ENCODE assay signal across 13 cellular contexts in the genomic region with DNA sequence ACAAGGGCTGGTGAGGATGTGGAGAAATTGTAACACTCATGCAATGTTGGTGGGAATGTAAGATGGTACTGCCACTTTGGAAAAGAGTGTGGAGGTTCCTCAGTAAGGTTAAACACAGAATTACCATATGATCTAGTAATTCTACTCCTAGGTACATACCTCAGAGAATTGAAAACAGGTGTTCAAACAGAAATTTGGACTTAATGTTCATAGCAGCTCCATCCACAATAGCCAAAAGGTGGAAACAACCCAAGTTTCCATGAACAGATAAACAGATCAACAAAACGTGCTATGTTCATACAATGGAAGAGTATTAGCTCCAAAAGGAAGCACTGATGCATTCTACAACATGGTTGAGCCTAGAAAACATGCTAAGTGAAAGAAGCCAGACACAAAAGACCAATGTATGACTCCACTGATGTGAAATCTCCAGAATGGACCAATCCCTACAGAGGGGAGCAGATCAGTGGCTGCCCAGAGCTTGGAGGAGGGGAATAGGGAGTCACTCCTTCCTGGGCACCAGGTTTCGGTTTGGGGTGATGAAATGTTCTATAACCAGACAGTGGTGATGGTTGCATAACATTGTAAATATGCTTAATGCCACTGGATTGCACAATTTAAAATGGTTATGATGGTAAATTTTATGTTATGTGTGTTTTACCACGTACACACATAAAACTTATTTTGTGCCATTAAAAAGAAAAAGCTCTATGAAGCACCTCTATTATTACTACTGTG. TPM values are rescaled to one million over a fixed set of nuclear protein-coding genes. Genes with fewer than 3 reads are reported as not detected.
A peak's percentile ranks its signal among the peaks of the same experiment; 100 is the strongest.
DNase-seq lines count a peak whose midpoint lies in the region; ATAC-seq, FAIRE-seq and TF ChIP-seq lines count a peak whose summit lies in the region.
"Had no signal": no experiment of that assay in that cellular context is flagged by ENCODE, and none has a peak within 500 bp of the region (broad histone marks: within the 10 kb centered on the region; RNA-seq: fewer than 3 reads in every experiment).

No MANE protein-coding gene starts in this region.

- CTCF ChIA-PET in PC-3 (lab: Charles Lee): no interaction called here

- intact Hi-C loops in sigmoid colon (cut with DNase I) (no loop called here), PC-3 (cut with micrococcal nuclease) (no loop called here)

- no peak overlapping the region for H3K4me3 ChIP-seq in epithelial cell of esophagus (ENCODE audit: low read length)
- H3K4me3 ChIP-seq in sigmoid colon: no peak overlapping the region
- H3K4me3 ChIP-seq in PC-3 (ENCODE audit: low read length): no peak overlapping the region

- H4K20me1 ChIP-seq in PC-3 (ENCODE audit: low read length): no peaks in the 10 kb centered on the region

- H3K4me1 ChIP-seq in sigmoid colon: peaks cover 0 to 2% (median under 1%) of the 10 kb centered on the region in 4 donors
- H3K4me1 ChIP-seq in PC-3 (ENCODE audit: insufficient read depth, low read length): no peaks in the 10 kb centered on the region

- H3K9me3 ChIP-seq in sigmoid colon (peaks cover 0 to 2% (median 2%) of the 10 kb centered on the region in 4 donors), PC-3 (ENCODE audit: low read length) (0 out of 2 replicates have a peak, but pooled peaks cover 5% of the 10 kb centered on the region)

- H3K9ac ChIP-seq in PC-3 (ENCODE audit: low read length): no peak overlapping the region

- H3K9me2 ChIP-seq in PC-3 (replicated peaks; ENCODE audit: low read length): no peaks in the 10 kb centered on the region

- no peak overlapping the region for H3K4me2 ChIP-seq in PC-3 (ENCODE audit: low read length)

- H3K27me3 ChIP-seq in sigmoid colon: peaks cover 4 to 26% (median 5%) of the 10 kb centered on the region in 3 donors
- H3K27me3 ChIP-seq in PC-3 (ENCODE audit: low read length): peaks cover 19% of the 10 kb centered on the region

- POLR2A ChIA-PET in PC-3 (lab: Charles Lee; ENCODE audit: unreplicated experiment): no interaction called here

- ATAC-seq in PC-3: no peak

- no TSS peak for BruUV-seq in PC-3 (replicated peaks; lab: Mats Ljungman, UMichigan)

- TF ChIP-seq POLR2A in sigmoid colon (IDR thresholded peaks at IDR 0.05): no peak
- TF ChIP-seq POLR2A in H54 (IDR thresholded peaks at IDR 0.05; ENCODE audit: low read depth, low read length): no peak

- TF ChIP-seq CTCF in epithelial cell of esophagus (IDR thresholded peaks at IDR 0.05; ENCODE audit: insufficient read depth, low read depth, low read length, missing control alignments) (no peak), sigmoid colon (IDR thresholded peaks at IDR 0.05) (no peak), PC-3 (conservative IDR thresholded peaks at IDR 0.05; ENCODE audit: low read depth, low read length) (no peak)

- FAIRE-seq in H54 (lab: Jason Lieb, UNC): no peak

- WGBS in sigmoid colon, 2 donors: 24 to 65% methylated on average over 3 of the region's 3 CpGs

- no peak overlapping the region for H3K27ac ChIP-seq in sigmoid colon
- H3K27ac ChIP-seq in PC-3 (ENCODE audit: low read length): no peak overlapping the region
- H3K27ac ChIP-seq: 22Rv1 had no signal

- DNase-seq in DMS53 (lab: John Stamatoyannopoulos, UW): peak; percentile 51
- no peak for DNase-seq in DMS53 treated with DMSO at 0.1 percent for 48 hours (lab: John Stamatoyannopoulos, UW; ENCODE audit: unreplicated experiment)
- peak; percentile 70 for DNase-seq in NCI-H774 (lab: John Stamatoyannopoulos, UW)
- peak; percentile 94 for DNase-seq in epithelial cell of esophagus (ENCODE audit: low read depth)
- peak; percentile 59 for DNase-seq in sigmoid colon
- no peak for DNase-seq in PC-3
- DNase-seq in H54 (ENCODE audit: insufficient read length, low spot score): no peak
- no peak for DNase-seq in dermis blood vessel endothelial cell
- DNase-seq: amniotic stem cell, substantia nigra had no signal

- no peaks in the 10 kb centered on the region for H3K79me2 ChIP-seq in PC-3 (ENCODE audit: low read length)

- H3K36me3 ChIP-seq in sigmoid colon (no peaks in the 10 kb centered on the region), PC-3 (ENCODE audit: low read depth, low read length) (no peaks in the 10 kb centered on the region)

- TF ChIP-seq EP300 in sigmoid colon (IDR thresholded peaks at IDR 0.05): no peak

- H2AFZ ChIP-seq in PC-3 (ENCODE audit: low read length): no peak overlapping the region

- H3F3A ChIP-seq in PC-3 (ENCODE audit: low read length, unreplicated experiment): no peaks in the 10 kb centered on the region

RNA-seq across cellular contexts. Expression of gene WDR86, which starts 5.7 kb away (rescaled TPM):
- 10 to 100 TPM; 14.4 to 23.8 (median 16.9) TPM for total RNA-seq in sigmoid colon
- polyA plus RNA-seq in sigmoid colon: 1 to 10 TPM in 2 of 3 donors, under 1 TPM in 1; 0.46 to 4.2 (median 2.1) TPM
- not detected in 2 replicates for total RNA-seq in PC-3 (2014; rRNA removed)
- total RNA-seq in dermis blood vessel endothelial cell: not detected in 2 replicates

RNA-seq across cellular contexts. Expression of gene CRYGN, which starts 24.4 kb away (rescaled TPM):
- total RNA-seq in sigmoid colon: 1 to 10 TPM in 2 of 4 donors, not detected in 2; 1.4 to 1.8 TPM
- under 1 TPM in 2 of 3 donors, not detected in 1; 0.17 to 0.60 TPM for polyA plus RNA-seq in sigmoid colon
- total RNA-seq in PC-3 (2014; rRNA removed): 0.11 TPM in 1 of 2 replicates, not detected in the other
- not detected in 2 replicates for total RNA-seq in dermis blood vessel endothelial cell
- total RNA-seq: M059J, renal cortical epithelial cell had no signal

Comparison
In these comparisons a context has a peak if more than half of its experiments do, and no peak if none do; other contexts are left out.
1. DNase-seq: peak in DMS53 (single experiment), NCI-H774 (single experiment), epithelial cell of esophagus (single experiment) and sigmoid colon (single experiment); none in DMS53 treated with DMSO at 0.1 percent for 48 hours (single experiment), PC-3 (single experiment), H54 (single experiment) and dermis blood vessel endothelial cell (single experiment).
2. RNA of gene WDR86, which starts 5.7 kb away (total RNA-seq): 14.4 to 23.8 TPM in sigmoid colon; not detected in PC-3 and not detected in dermis blood vessel endothelial cell; every median in the first group is over 10 times any median in the second.